In the genomic region with DNA sequence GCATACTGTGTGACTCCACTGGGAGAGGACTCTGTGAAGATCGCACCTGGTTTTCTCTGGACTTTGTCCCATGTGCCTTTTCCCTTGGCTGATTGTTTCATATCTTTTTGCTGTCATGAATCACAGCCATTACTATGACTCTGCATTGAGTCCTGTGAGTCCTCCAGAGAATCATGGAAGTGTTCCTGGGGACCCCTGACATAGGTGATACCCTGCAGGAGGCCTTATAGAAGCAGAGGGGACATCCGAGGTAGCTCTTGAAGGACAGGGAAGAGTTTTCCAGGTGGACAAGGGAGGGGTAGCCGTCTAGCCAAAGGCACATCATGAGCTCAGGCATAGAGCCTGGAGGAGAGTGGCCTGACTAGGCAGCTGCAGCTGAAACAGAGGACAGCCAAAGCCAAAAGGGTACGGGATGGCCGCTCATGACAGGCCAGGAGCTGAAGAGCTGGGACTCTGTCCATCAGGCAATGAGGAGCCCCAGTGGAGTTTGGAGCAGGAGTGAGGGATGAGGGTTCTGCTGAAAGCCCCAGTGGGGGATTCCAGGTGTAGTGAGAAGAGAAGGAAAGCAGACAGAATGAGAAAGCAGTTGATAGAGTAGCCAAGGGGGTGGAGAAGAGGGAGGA, we compare ENCODE assay signal across 12 cellular contexts.
"Had no signal": no experiment of that assay in that cellular context is flagged by ENCODE, and none has a peak within 500 bp of the region (broad histone marks: within the 10 kb centered on the region; RNA-seq: fewer than 3 reads in every experiment).

No MANE protein-coding gene starts in this region.

- H3K4me1 ChIP-seq: gastrocnemius medialis, parathyroid adenoma, transverse colon had no signal

- H3K36me3 ChIP-seq: gastrocnemius medialis, transverse colon had no signal

- H3K4me3 ChIP-seq: gastrocnemius medialis, lung, mucosa of descending colon, transverse colon had no signal

- H3K27ac ChIP-seq: gastrocnemius medialis, parathyroid adenoma, transverse colon had no signal

- DNase-seq: cerebellar nuclear complex; cortex of kidney; foreskin fibroblast; gastrocnemius medialis; mucosa of descending colon; naive B cell; stimulated activated CD4-positive, alpha-beta T cell treated with anti-CD3 and anti-CD28 coated beads, Interleukin-15, amount 100 ng/mL, for 24 hours; stimulated activated CD4-positive, alpha-beta T cell treated with anti-CD3 and anti-CD28 coated beads, Interleukin-2, amount 100 ng/mL, for 48 hours; stimulated activated naive CD4-positive, alpha-beta T cell treated with Interleukin-2 at 50 U/mL for 16 hours; transverse colon had no signal

- H3K27me3 ChIP-seq: gastrocnemius medialis, transverse colon had no signal

- H3K9me3 ChIP-seq: gastrocnemius medialis, mucosa of descending colon, transverse colon had no signal
